ENCODE assay signal across 35 cellular contexts in genomic region chr1:243229526-243229925, GRCh38.
"Had no signal": no experiment of that assay in that cellular context is flagged by ENCODE, and none has a peak within 500 bp of the region (broad histone marks: within the 10 kb centered on the region; RNA-seq: fewer than 3 reads in every experiment).

No MANE protein-coding gene starts in this region.

- H3K4me3 Mint-ChIP-seq: activated B cell treated with CpG ODN at 0.5 μM for 24 hours; activated CD4-positive, alpha-beta memory T cell treated with anti-CD3 and anti-CD28 coated beads for 36 hours; activated CD4-positive, alpha-beta T cell treated with anti-CD3 and anti-CD28 coated beads for 36 hours; activated CD4-positive, alpha-beta T cell treated with anti-CD3 and anti-CD28 coated beads, Interleukin-2, amount 10 ng/mL, durations not matched to agents 24 days and 14 days; activated CD8-positive, alpha-beta memory T cell treated with anti-CD3 and anti-CD28 coated beads, Interleukin-2, amount 10 ng/mL, durations not matched to agents 7 days and 5 days; activated CD8-positive, alpha-beta T cell treated with anti-CD3 and anti-CD28 coated beads, Interleukin-2, amount 10 ng/mL, durations not matched to agents 7 days and 5 days; activated naive CD4-positive, alpha-beta T cell treated with anti-CD3 and anti-CD28 coated beads, Interleukin-2, amount 10 ng/mL, durations not matched to agents 7 days and 5 days; activated naive CD8-positive, alpha-beta T cell; T-helper 17 cell; T-helper 2 cell treated with Interferon-gamma antibody and Interleukin-4, amounts not matched to agents 5 μg/mL and 100 μg/mL, for 36 hours had no signal

- H3K27ac Mint-ChIP-seq: activated B cell treated with CpG ODN at 0.5 μM for 24 hours; activated CD4-positive, alpha-beta memory T cell treated with anti-CD3 and anti-CD28 coated beads for 36 hours; activated CD4-positive, alpha-beta T cell treated with anti-CD3 and anti-CD28 coated beads for 36 hours; activated CD4-positive, alpha-beta T cell treated with anti-CD3 and anti-CD28 coated beads, Interleukin-2, amount 10 ng/mL, durations not matched to agents 24 days and 14 days; activated CD8-positive, alpha-beta memory T cell treated with anti-CD3 and anti-CD28 coated beads, Interleukin-2, amount 10 ng/mL, durations not matched to agents 7 days and 5 days; activated CD8-positive, alpha-beta T cell treated with anti-CD3 and anti-CD28 coated beads, Interleukin-2, amount 10 ng/mL, durations not matched to agents 7 days and 5 days; activated naive CD4-positive, alpha-beta T cell treated with anti-CD3 and anti-CD28 coated beads, Interleukin-2, amount 10 ng/mL, durations not matched to agents 7 days and 5 days; activated naive CD8-positive, alpha-beta T cell; T-helper 17 cell; T-helper 2 cell treated with Interferon-gamma antibody and Interleukin-4, amounts not matched to agents 5 μg/mL and 100 μg/mL, for 36 hours had no signal

- H3K27me3 ChIP-seq: adrenal gland, body of pancreas, colonic mucosa, dorsolateral prefrontal cortex, esophagus squamous epithelium, gastroesophageal sphincter, heart right ventricle, hepatocyte had no signal

- H3K9me3 ChIP-seq: colonic mucosa had no signal

- H3K36me3 ChIP-seq: adrenal gland, colonic mucosa, gastroesophageal sphincter had no signal

- H3K27me3 Mint-ChIP-seq: activated B cell treated with CpG ODN at 0.5 μM for 24 hours; activated CD4-positive, alpha-beta memory T cell treated with anti-CD3 and anti-CD28 coated beads for 36 hours; activated CD4-positive, alpha-beta T cell treated with anti-CD3 and anti-CD28 coated beads for 36 hours; activated CD4-positive, alpha-beta T cell treated with anti-CD3 and anti-CD28 coated beads, Interleukin-2, amount 10 ng/mL, durations not matched to agents 24 days and 14 days; activated CD8-positive, alpha-beta memory T cell treated with anti-CD3 and anti-CD28 coated beads, Interleukin-2, amount 10 ng/mL, durations not matched to agents 7 days and 5 days; activated naive CD4-positive, alpha-beta T cell treated with anti-CD3 and anti-CD28 coated beads, Interleukin-2, amount 10 ng/mL, durations not matched to agents 7 days and 5 days; activated naive CD8-positive, alpha-beta T cell; T-helper 17 cell had no signal

- H2AFZ ChIP-seq: hepatocyte had no signal

- H3K27ac ChIP-seq: adrenal gland, body of pancreas, colonic mucosa, dorsolateral prefrontal cortex, epithelial cell of prostate, esophagus squamous epithelium, gastroesophageal sphincter, hepatocyte, WERI-Rb-1 had no signal

- DNase-seq: activated B cell treated with CpG ODN at 0.5 μM for 24 hours; activated CD4-positive, alpha-beta memory T cell treated with anti-CD3 and anti-CD28 coated beads for 36 hours; activated CD4-positive, alpha-beta T cell treated with anti-CD3 and anti-CD28 coated beads for 36 hours; activated CD4-positive, alpha-beta T cell treated with anti-CD3 and anti-CD28 coated beads, Interleukin-2, amount 10 ng/mL, durations not matched to agents 24 days and 14 days; activated CD8-positive, alpha-beta memory T cell treated with anti-CD3 and anti-CD28 coated beads, Interleukin-2, amount 10 ng/mL, durations not matched to agents 7 days and 5 days; activated CD8-positive, alpha-beta memory T cell treated with anti-CD3 and anti-CD28 coated beads, Interleukin-2, amount 50 U/mL, for 4 hours; activated CD8-positive, alpha-beta T cell treated with anti-CD3 and anti-CD28 coated beads, Interleukin-2, amount 10 ng/mL, durations not matched to agents 7 days and 5 days; activated gamma-delta T cell; activated naive CD4-positive, alpha-beta T cell; activated naive CD4-positive, alpha-beta T cell treated with anti-CD3 and anti-CD28 coated beads, Interleukin-2, amount 10 ng/mL, durations not matched to agents 7 days and 5 days; activated T-cell treated with anti-CD3 and anti-CD28 coated beads, Interleukin-2, amount 50 U/mL, for 1 hour; activated T-cell treated with anti-CD3 and anti-CD28 coated beads, Interleukin-2, amount 50 U/mL, for 48 hours; adrenal gland; amygdala; aorta; body of pancreas; caudate nucleus; cerebellar nuclear complex; colonic mucosa; dorsolateral prefrontal cortex; effector memory CD4-positive, alpha-beta T cell; esophagus squamous epithelium; foreskin melanocyte; heart right ventricle; T-helper 1 cell; T-helper 17 cell; T1000; WERI-Rb-1 had no signal

- H3K4me1 Mint-ChIP-seq: T-helper 17 cell had no signal

- H3K4me2 ChIP-seq: hepatocyte had no signal

- ATAC-seq: activated CD4-positive, alpha-beta T cell treated with anti-CD3 and anti-CD28 coated beads for 36 hours; activated CD4-positive, CD25-positive, alpha-beta regulatory T cell treated with anti-CD3 and anti-CD28 coated beads, Interleukin-2, amount 50 U/mL, for 24 hours; activated CD8-positive, alpha-beta memory T cell treated with anti-CD3 and anti-CD28 coated beads, Interleukin-2, amount 10 ng/mL, durations not matched to agents 7 days and 5 days; activated CD8-positive, alpha-beta T cell treated with anti-CD3 and anti-CD28 coated beads, Interleukin-2, amount 10 ng/mL, durations not matched to agents 7 days and 5 days; body of pancreas; gastroesophageal sphincter; heart right ventricle; T-helper 17 cell had no signal

- H3K4me1 ChIP-seq: body of pancreas, colonic mucosa, esophagus squamous epithelium had no signal

- FAIRE-seq: endothelial cell of umbilical vein had no signal

- H3K4me3 ChIP-seq: adrenal gland, body of pancreas, colonic mucosa, dorsolateral prefrontal cortex, esophagus squamous epithelium, gastroesophageal sphincter, heart right ventricle, hepatocyte had no signal
